Comparison of ENCODE assay signal across 8 cellular contexts in genomic region chr3:172317984-172318383, GRCh38.
DNase-seq lines count a peak whose midpoint lies in the region; ATAC-seq and TF ChIP-seq lines count a peak whose summit lies in the region.

No MANE protein-coding gene starts in this region.

- no peaks in the 10 kb centered on the region for H3K27me3 ChIP-seq in left ventricle myocardium inferior (ENCODE audit: low read depth)

- peak overlapping the region; percentile 38 for H3K27ac Mint-ChIP-seq in activated T-cell treated with anti-CD3 and anti-CD28 coated beads, Interleukin-2, amount 50 U/mL, for 72 hours

- H3K4me3 ChIP-seq in left ventricle myocardium inferior = no peak overlapping the region
- H3K4me3 ChIP-seq in skeletal muscle cell (ENCODE audit: low read depth, low read length) = no peak overlapping the region

- no peak overlapping the region for H3K4me3 Mint-ChIP-seq in activated T-cell treated with anti-CD3 and anti-CD28 coated beads, Interleukin-2, amount 50 U/mL, for 72 hours
- no peak overlapping the region for H3K4me3 Mint-ChIP-seq in activated T-cell treated with anti-CD3 and anti-CD28 coated beads, Interleukin-2, amount 50 U/mL, for 4 hours

- peaks cover 17% of the 10 kb centered on the region for H3K4me1 Mint-ChIP-seq in activated T-cell treated with anti-CD3 and anti-CD28 coated beads, Interleukin-2, amount 50 U/mL, for 72 hours (ENCODE audit: low read depth)
- peaks cover 4% of the 10 kb centered on the region for H3K4me1 Mint-ChIP-seq in activated T-cell treated with anti-CD3 and anti-CD28 coated beads, Interleukin-2, amount 50 U/mL, for 4 hours (ENCODE audit: low read depth)

- DNase-seq in activated T-cell treated with anti-CD3 and anti-CD28 coated beads, Interleukin-2, amount 50 U/mL, for 72 hours = no peak
- DNase-seq in activated T-cell treated with anti-CD3 and anti-CD28 coated beads, Interleukin-2, amount 50 U/mL, for 4 hours = no peak
- DNase-seq in HS-5 (ENCODE audit: low read depth) (peak; percentile 82), UCSD-AML1 (lab: John Stamatoyannopoulos, UW; ENCODE audit: unreplicated experiment) (peak; percentile 18), left ventricle myocardium inferior (peak; percentile 62), skeletal muscle cell (ENCODE audit: low read depth) (peak; percentile 68), putamen (ENCODE audit: low spot score) (no peak), NCI-H526 (lab: John Stamatoyannopoulos, UW) (no peak)

- no peaks in the 10 kb centered on the region for H3K9me3 Mint-ChIP-seq in activated T-cell treated with anti-CD3 and anti-CD28 coated beads, Interleukin-2, amount 50 U/mL, for 72 hours
- no peaks in the 10 kb centered on the region for H3K9me3 Mint-ChIP-seq in activated T-cell treated with anti-CD3 and anti-CD28 coated beads, Interleukin-2, amount 50 U/mL, for 4 hours

- H3K9me3 ChIP-seq in left ventricle myocardium inferior (replicated peaks) = no peaks in the 10 kb centered on the region

- intact Hi-C loops in left ventricle myocardium inferior (cut with micrococcal nuclease) = no loop called here

- peaks cover 14% of the 10 kb centered on the region for H3K36me3 ChIP-seq in left ventricle myocardium inferior

- H3K27ac ChIP-seq in left ventricle myocardium inferior (replicated peaks) = peak overlapping the region; percentile 74

- no peaks in the 10 kb centered on the region for H3K27me3 Mint-ChIP-seq in activated T-cell treated with anti-CD3 and anti-CD28 coated beads, Interleukin-2, amount 50 U/mL, for 72 hours (ENCODE audit: low read depth)
- H3K27me3 Mint-ChIP-seq in activated T-cell treated with anti-CD3 and anti-CD28 coated beads, Interleukin-2, amount 50 U/mL, for 4 hours (ENCODE audit: low read depth) = no peaks in the 10 kb centered on the region

- H3K36me3 Mint-ChIP-seq in activated T-cell treated with anti-CD3 and anti-CD28 coated beads, Interleukin-2, amount 50 U/mL, for 72 hours (ENCODE audit: insufficient read depth in 2 of 2) = peaks cover 0 to 1% of the 10 kb centered on the region in 2 donors
- peaks cover 18% of the 10 kb centered on the region for H3K36me3 Mint-ChIP-seq in activated T-cell treated with anti-CD3 and anti-CD28 coated beads, Interleukin-2, amount 50 U/mL, for 4 hours (ENCODE audit: insufficient read depth)

- peak in 1 of 2 donors; percentile 56 for ATAC-seq in activated T-cell treated with anti-CD3 and anti-CD28 coated beads, Interleukin-2, amount 50 U/mL, for 72 hours (replicated peaks in 1 of 2)
- ATAC-seq in activated T-cell treated with anti-CD3 and anti-CD28 coated beads, Interleukin-2, amount 50 U/mL, for 4 hours = no peak

- peaks cover 100% of the 10 kb centered on the region for H3K4me1 ChIP-seq in left ventricle myocardium inferior

- no peak for TF ChIP-seq CTCF in left ventricle myocardium inferior (IDR thresholded peaks at IDR 0.05; ENCODE audit: borderline replicate concordance)

Comparison
In these comparisons a context has a peak if more than half of its experiments do, and no peak if none do; other contexts are left out.
1. DNase-seq: peak in HS-5 (single experiment), UCSD-AML1 (single experiment), left ventricle myocardium inferior (single experiment) and skeletal muscle cell (single experiment); none in activated T-cell treated with anti-CD3 and anti-CD28 coated beads, Interleukin-2, amount 50 U/mL, for 72 hours (0 of 2), activated T-cell treated with anti-CD3 and anti-CD28 coated beads, Interleukin-2, amount 50 U/mL, for 4 hours (single experiment), putamen (single experiment) and NCI-H526 (0 of 2).